Comparison of ENCODE assay signal across 11 cellular contexts in genomic region chrX:132676561-132677186, GRCh38.
DNase-seq lines count a peak whose midpoint lies in the region; ATAC-seq, FAIRE-seq and TF ChIP-seq lines count a peak whose summit lies in the region.
"Had no signal": no experiment of that assay in that cellular context is flagged by ENCODE, and none has a peak within 500 bp of the region (broad histone marks: within the 10 kb centered on the region; RNA-seq: fewer than 3 reads in every experiment).

No MANE protein-coding gene starts in this region.

- peaks cover 18% of the 10 kb centered on the region for H3K9me3 Mint-ChIP-seq in nephron progenitor cell

- peak; percentile 7 for TF ChIP-seq CTCF in bronchial epithelial cell (IDR thresholded peaks at IDR 0.05; ENCODE audit: insufficient read depth, low read length, severe bottlenecking)
- TF ChIP-seq CTCF in nephron progenitor cell (IDR thresholded peaks at IDR 0.05), result peak; percentile 24

- no peak overlapping the region for H3K4me3 ChIP-seq in bronchial epithelial cell (ENCODE audit: low read depth, low read length)
- H3K4me3 ChIP-seq: adrenal gland, skin epidermis had no signal

- peaks cover 17% of the 10 kb centered on the region for H3K36me3 Mint-ChIP-seq in nephron progenitor cell (ENCODE audit: low read depth)

- no peak overlapping the region for H3K27ac Mint-ChIP-seq in nephron progenitor cell

- no peak for FAIRE-seq in bronchial epithelial cell (lab: Jason Lieb, UNC)

- peaks cover 6% of the 10 kb centered on the region for H3K27me3 Mint-ChIP-seq in nephron progenitor cell (ENCODE audit: low read depth, poor library complexity)

- H3K36me3 ChIP-seq in bronchial epithelial cell (ENCODE audit: control insufficient read depth, insufficient read depth, low read length), result no peaks in the 10 kb centered on the region
- H3K36me3 ChIP-seq: adrenal gland had no signal

- peak; percentile 62 for ATAC-seq in GM18907 (IDR thresholded peaks at IDR 0.05; ENCODE audit: unreplicated experiment)
- peak; percentile 30 for ATAC-seq in HG03460 (IDR thresholded peaks at IDR 0.05; ENCODE audit: unreplicated experiment)
- no peak for ATAC-seq in GM18502 (IDR thresholded peaks at IDR 0.05; ENCODE audit: poor library complexity, unreplicated experiment)

- no peak overlapping the region for H3K4me3 Mint-ChIP-seq in nephron progenitor cell

- no peaks in the 10 kb centered on the region for H3K27me3 ChIP-seq in bronchial epithelial cell (ENCODE audit: control insufficient read depth, insufficient read depth, low read length)

- DNase-seq in bronchial epithelial cell (ENCODE audit: low read depth), result peak; percentile 7
- DNase-seq in nephron progenitor cell, result no peak
- DNase-seq in NCI-H187 (lab: John Stamatoyannopoulos, UW), result no peak
- no peak for DNase-seq in kidney glomerular epithelial cell (lab: John Stamatoyannopoulos, UW)
- DNase-seq: adrenal gland; effector memory CD4-positive, alpha-beta T cell; NCI-H526 treated with DMSO at 0.1 percent for 48 hours had no signal

- H3K4me1 Mint-ChIP-seq in nephron progenitor cell, result peaks cover 8% of the 10 kb centered on the region
